In the genomic region with DNA sequence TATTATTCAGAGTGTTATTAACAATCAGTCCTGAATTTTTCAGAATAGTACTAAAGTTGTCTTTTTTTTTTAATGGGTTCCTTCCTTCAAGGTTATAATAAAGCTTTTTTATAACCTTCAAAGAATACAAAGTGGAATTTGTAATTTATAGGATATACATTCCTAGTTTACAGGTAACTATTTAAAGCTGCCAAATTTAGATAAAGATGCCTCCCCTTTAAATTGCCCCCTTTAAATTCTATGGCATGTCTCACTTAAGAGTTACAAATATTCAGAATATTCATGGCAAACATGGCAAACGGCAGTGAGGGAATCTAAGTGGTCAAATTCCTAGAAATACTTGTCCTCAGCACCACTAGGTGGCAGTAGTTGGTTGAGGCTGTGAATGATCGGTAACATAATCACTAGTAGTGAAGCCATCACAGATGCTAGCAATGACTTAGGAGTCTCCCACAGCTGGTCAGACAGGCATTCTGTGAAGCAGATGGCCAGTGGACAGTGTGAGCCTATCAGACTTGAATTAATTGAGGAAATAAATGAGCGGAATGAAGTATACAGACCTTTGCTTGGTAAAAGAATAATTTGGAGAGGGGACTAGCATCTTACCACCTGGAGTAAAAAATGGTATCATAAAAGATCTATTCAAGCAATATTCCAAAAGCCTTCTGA, we compare ENCODE assay signal across 8 cellular contexts.
DNase-seq lines count a peak whose midpoint lies in the region; ATAC-seq and TF ChIP-seq lines count a peak whose summit lies in the region.

No MANE protein-coding gene starts in this region.

- no peak overlapping the region for H3K4me2 ChIP-seq in DOHH2 (ENCODE audit: low read length)
- H3K4me2 ChIP-seq in GM23248 (ENCODE audit: unreplicated experiment), result no peak overlapping the region
- no peak overlapping the region for H3K4me2 ChIP-seq in osteoblast (ENCODE audit: insufficient read depth, low read length)

- no peaks in the 10 kb centered on the region for H3K79me2 ChIP-seq in DOHH2 (ENCODE audit: control insufficient read depth, low read length)
- no peaks in the 10 kb centered on the region for H3K79me2 ChIP-seq in GM23248 (ENCODE audit: insufficient read depth)
- no peaks in the 10 kb centered on the region for H3K79me2 ChIP-seq in osteoblast (ENCODE audit: insufficient read depth, low read length)

- intact Hi-C loops in Panc1 (cut with micrococcal nuclease; ENCODE audit: unreplicated experiment), result loop anchor here (2.0 to 5.0 kb wide), 3 partner anchors 84 to 643 kb away; no protein-coding TSS in a partner anchor
- intact Hi-C loops in aorta (cut with DNase I), result loop anchor here (5.0 to 10.0 kb wide), 4 partner anchors 211 to 561 kb away; no protein-coding TSS in a partner anchor

- H3K27ac ChIP-seq in DOHH2 (ENCODE audit: low read depth, low read length) (no peak overlapping the region), GM23248 (no peak overlapping the region), Panc1 (ENCODE audit: low read length) (no peak overlapping the region), osteoblast (ENCODE audit: low read depth, low read length) (peak overlapping the region; percentile 10), aorta (ENCODE audit: low read depth in 1 of 2, low read length in 2 of 2) (no peak overlapping the region)

- CTCF ChIA-PET in Panc1 (lab: Charles Lee), result interaction anchor here (0.5 to 1.0 kb wide), 3 partner anchors 13 to 643 kb away, joined by 3 to 6 read pairs (median 4); no protein-coding TSS in a partner anchor

- POLR2A ChIA-PET in Panc1 (lab: Charles Lee), result interaction anchor here (0.6 kb wide), 1 partner anchor 566 kb away, joined by 3 read pairs; no protein-coding TSS in a partner anchor

- no peaks in the 10 kb centered on the region for H3K9me2 ChIP-seq in DOHH2 (replicated peaks; ENCODE audit: control insufficient read depth, low read length)
- H3K9me2 ChIP-seq in GM23248 (ENCODE audit: insufficient read depth), result no peaks in the 10 kb centered on the region

- no peak overlapping the region for H3K9ac ChIP-seq in GM23248

- BruUV-seq in Panc1 (replicated peaks; lab: Mats Ljungman, UMichigan), result no TSS peak

- H3K9me3 ChIP-seq in DOHH2 (ENCODE audit: control insufficient read depth, insufficient read depth, low read length) (no peaks in the 10 kb centered on the region), GM23248 (ENCODE audit: low read depth) (no peaks in the 10 kb centered on the region), Panc1 (ENCODE audit: control insufficient read depth, insufficient read depth, low read depth, low read length) (no peaks in the 10 kb centered on the region), osteoblast (ENCODE audit: low read depth, low read length) (no peaks in the 10 kb centered on the region), aorta (ENCODE audit: control insufficient read depth, low read length) (no peaks in the 10 kb centered on the region)

- DNase-seq in GM23248 (peak; percentile 78), LHCN-M2 (ENCODE audit: low read depth) (peak; percentile 88), Panc1 (ENCODE audit: low read depth, low spot score) (peak; percentile 25), activated T-helper 1 cell treated with Interleukin-2 at 50 U/mL for 16 hours (ENCODE audit: low read depth) (peak; percentile 5), foreskin melanocyte (peak; percentile 69), osteoblast (ENCODE audit: insufficient read length, low spot score, missing footprints) (peak; percentile 59), aorta (peak in 1 of 2 donors; percentile 45)

- TF ChIP-seq CTCF in DOHH2 (IDR thresholded peaks at IDR 0.05; ENCODE audit: low read depth, low read length, poor library complexity, severe bottlenecking) (peak; percentile 85), Panc1 (IDR thresholded peaks at IDR 0.05) (peak; percentile 80), osteoblast (IDR thresholded peaks at IDR 0.05; ENCODE audit: extremely low read depth, low read depth, low read length) (peak; percentile 84)

- H3K27me3 ChIP-seq in DOHH2 (ENCODE audit: control insufficient read depth, low read length) (no peaks in the 10 kb centered on the region), GM23248 (replicated peaks; ENCODE audit: insufficient read depth) (no peaks in the 10 kb centered on the region), Panc1 (ENCODE audit: control insufficient read depth, insufficient read depth, low read length) (no peaks in the 10 kb centered on the region), osteoblast (ENCODE audit: insufficient read depth, low read length) (no peaks in the 10 kb centered on the region), aorta (ENCODE audit: control insufficient read depth in 1 of 2, insufficient read depth in 2 of 2, low read length in 1 of 2) (no peaks in the 10 kb centered on the region)

- H2AFZ ChIP-seq in GM23248 (no peak overlapping the region), osteoblast (ENCODE audit: low read length) (no peak overlapping the region)

- H4K20me1 ChIP-seq in DOHH2 (ENCODE audit: control insufficient read depth, insufficient read depth, low read depth, low read length), result no peaks in the 10 kb centered on the region
- no peaks in the 10 kb centered on the region for H4K20me1 ChIP-seq in GM23248 (ENCODE audit: insufficient read depth)
- H4K20me1 ChIP-seq in osteoblast (ENCODE audit: insufficient read depth, low read length), result peaks cover 7% of the 10 kb centered on the region

- no peaks in the 10 kb centered on the region for H3K36me3 ChIP-seq in DOHH2 (ENCODE audit: control insufficient read depth, low read length)
- H3K36me3 ChIP-seq in GM23248 (ENCODE audit: low read depth), result peaks cover 42% of the 10 kb centered on the region
- no peaks in the 10 kb centered on the region for H3K36me3 ChIP-seq in Panc1 (ENCODE audit: control insufficient read depth, insufficient read depth, low read length)
- peaks cover 88% of the 10 kb centered on the region for H3K36me3 ChIP-seq in osteoblast (ENCODE audit: insufficient read depth, low read length)
- H3K36me3 ChIP-seq in aorta (ENCODE audit: control insufficient read depth in 1 of 2, insufficient read depth in 2 of 2, low read length in 1 of 2), result peaks cover 5 to 14% of the 10 kb centered on the region in 2 donors

- H3F3A ChIP-seq in DOHH2 (ENCODE audit: control insufficient read depth, insufficient read depth) (no peaks in the 10 kb centered on the region), GM23248 (ENCODE audit: insufficient read depth) (peaks cover 14% of the 10 kb centered on the region; the same call in 1 of the 2 replicates)

- in situ Hi-C loops in GM23248 (cut with MboI), result no loop called here
- in situ Hi-C loops in Panc1 (cut with HindIII; ENCODE audit: low pct_unique_long_range_greater_than_20kb, low sequenced_read_pairs), result no loop called here

- H3K4me3 ChIP-seq in DOHH2 (ENCODE audit: low read length) (no peak overlapping the region), GM23248 (no peak overlapping the region), Panc1 (ENCODE audit: low read depth in 2 of 2, low read length in 2 of 2) (no peak overlapping the region), osteoblast (ENCODE audit: insufficient read depth, low read length) (no peak overlapping the region), aorta (ENCODE audit: low read length in 2 of 2) (no peak overlapping the region)

- 1 to 5% methylated on average over 3 of the region's 3 CpGs for WGBS in GM23248 (ENCODE audit: low coverage in 1 of 2, low lambda C conversion rate in 2 of 2, missing lambda C conversion rate in 2 of 2), 2 experiments
- 20 to 26% methylated on average over 3 of the region's 3 CpGs for WGBS in aorta, 2 donors

- H3K4me1 ChIP-seq in DOHH2 (ENCODE audit: control insufficient read depth, low read length) (no peaks in the 10 kb centered on the region), GM23248 (ENCODE audit: insufficient read depth) (no peaks in the 10 kb centered on the region), Panc1 (ENCODE audit: control insufficient read depth, insufficient read depth, low read length) (no peaks in the 10 kb centered on the region), osteoblast (ENCODE audit: insufficient read depth, low read length) (no peaks in the 10 kb centered on the region), aorta (ENCODE audit: control insufficient read depth in 1 of 2, insufficient read depth in 2 of 2, low read length in 2 of 2) (no peaks in the 10 kb centered on the region)

- ATAC-seq in Panc1 (peak; percentile 87), aorta (ENCODE audit: low FRiP score) (peak; percentile 70)
